In the genomic region with DNA sequence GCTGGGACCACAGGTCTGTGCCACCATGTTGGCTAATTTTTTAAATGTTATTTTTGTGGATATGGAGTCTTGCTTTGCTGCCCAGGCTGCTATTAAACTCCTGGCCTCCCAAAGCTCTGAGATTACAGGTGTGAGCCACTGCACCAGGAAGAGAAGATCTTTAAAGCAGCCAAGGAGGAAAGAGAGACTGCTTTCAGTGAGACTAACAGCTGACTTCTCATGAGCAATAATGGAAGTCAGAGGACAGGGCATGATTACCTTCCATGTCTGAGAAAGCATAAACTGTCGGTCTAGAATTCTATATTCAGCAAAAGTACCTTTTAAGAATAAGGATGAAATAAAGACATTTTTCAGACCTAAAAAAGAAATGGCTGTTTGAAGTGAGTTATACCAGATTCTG, we compare ENCODE assay signal across 8 cellular contexts.
"Had no signal": no experiment of that assay in that cellular context is flagged by ENCODE, and none has a peak within 500 bp of the region (broad histone marks: within the 10 kb centered on the region; RNA-seq: fewer than 3 reads in every experiment).

No MANE protein-coding gene starts in this region.

- DNase-seq: GDM1, GF-D8 had no signal

- H3K4me3 ChIP-seq: GM12878 had no signal

- FAIRE-seq: G401.6, GM12878, GM12891, GM12892, GM18507, GM19239 had no signal

- ATAC-seq: GM12878 had no signal
